ENCODE assay signal across 20 cellular contexts in genomic region chr10:66365686-66366085, GRCh38.
"Had no signal": no experiment of that assay in that cellular context is flagged by ENCODE, and none has a peak within 500 bp of the region (broad histone marks: within the 10 kb centered on the region; RNA-seq: fewer than 3 reads in every experiment).

No MANE protein-coding gene starts in this region.

- H3K79me2 ChIP-seq: parathyroid adenoma had no signal

- H3K4me1 ChIP-seq: gastrocnemius medialis, left lung, neural progenitor cell, parathyroid adenoma, right lobe of liver, stomach, thyroid gland had no signal

- FAIRE-seq: islet of Langerhans had no signal

- H3K9me3 ChIP-seq: gastrocnemius medialis, right lobe of liver, thyroid gland had no signal

- H3K4me3 ChIP-seq: coronary artery, gastrocnemius medialis, left lung, neural progenitor cell, right lobe of liver, smooth muscle cell, stomach, thyroid gland had no signal

- DNase-seq: gastrocnemius medialis; head of caudate nucleus; left cardiac atrium; left lung; mesenchymal stem cell; midbrain; naive thymus-derived CD4-positive, alpha-beta T cell; right lobe of liver; stimulated activated CD4-positive, alpha-beta T cell treated with anti-CD3 and anti-CD28 coated beads, Interleukin-12 subunit alpha, Interleukin-12 subunit beta, amount 100 ng/mL, for 4 hours; stimulated activated CD4-positive, alpha-beta T cell treated with anti-CD3 and anti-CD28 coated beads, Interleukin-1b, Interleukin-23, amount 100 ng/mL, for 48 hours; stimulated activated CD4-positive, alpha-beta T cell treated with anti-CD3 and anti-CD28 coated beads, Interleukin-4, amount 100 ng/mL, for 1 hour; stimulated activated CD8-positive, alpha-beta memory T cell treated with anti-CD3 and anti-CD28 coated beads, Interleukin-4, amount 100 ng/mL, for 48 hours; stimulated activated naive CD4-positive, alpha-beta T cell; stomach; thyroid gland had no signal

- H3K27ac ChIP-seq: coronary artery, gastrocnemius medialis, left lung, neural progenitor cell, parathyroid adenoma, right lobe of liver, stomach, thyroid gland had no signal

- H3K4me2 ChIP-seq: neural progenitor cell, smooth muscle cell had no signal

- H3K9ac ChIP-seq: neural progenitor cell, parathyroid adenoma had no signal

- H3K27me3 ChIP-seq: gastrocnemius medialis, left lung, neural progenitor cell, right lobe of liver, stomach, thyroid gland had no signal

- H3K36me3 ChIP-seq: gastrocnemius medialis, left lung, neural progenitor cell, right lobe of liver, stomach, thyroid gland had no signal

- H2AFZ ChIP-seq: neural progenitor cell, parathyroid adenoma had no signal

- ATAC-seq: gastrocnemius medialis; left cardiac atrium; left lung; naive thymus-derived CD4-positive, alpha-beta T cell; right lobe of liver had no signal
